ENCODE assay signal across 28 cellular contexts in genomic region chr1:41318135-41318534, GRCh38. TPM values are rescaled to one million over a fixed set of nuclear protein-coding genes. Genes with fewer than 3 reads are reported as not detected.
"Had no signal": no experiment of that assay in that cellular context is flagged by ENCODE, and none has a peak within 500 bp of the region (broad histone marks: within the 10 kb centered on the region; RNA-seq: fewer than 3 reads in every experiment).

No MANE protein-coding gene starts in this region.

- H3K36me3 Mint-ChIP-seq: activated naive CD4-positive, alpha-beta T cell treated with anti-CD3 and anti-CD28 coated beads, Interleukin-2, amount 50 U/mL, for 72 hours; brain; T-cell had no signal

- DNase-seq: activated CD4-positive, alpha-beta memory T cell treated with anti-CD3 and anti-CD28 coated beads, Interleukin-2, amount 10 ng/mL, durations not matched to agents 7 days and 5 days; activated CD4-positive, alpha-beta T cell treated with anti-CD3 and anti-CD28 coated beads, Interleukin-2, amount 10 ng/mL, durations not matched to agents 7 days and 5 days; activated CD4-positive, CD25-positive, alpha-beta regulatory T cell; activated effector memory CD4-positive, alpha-beta T cell treated with anti-CD3 and anti-CD28 coated beads, Interleukin-2, amount 50 U/mL, for 16 hours; activated naive CD4-positive, alpha-beta T cell treated with Interleukin-2 at 50 U/mL for 16 hours; activated naive CD8-positive, alpha-beta T cell treated with anti-CD3 and anti-CD28 coated beads, Interleukin-2, amount 50 U/mL, for 24 hours; activated T-cell treated with anti-CD3 and anti-CD28 coated beads, Interleukin-2, amount 50 U/mL, for 4 hours; amniotic stem cell; KG1; NCI-H1048; NCI-H146; NCI-H187 treated with DMSO at 0.1 percent for 48 hours; NCI-H2171; NCI-H2227 treated with DMSO at 0.1 percent for 48 hours; NCI-H526; NCI-H774; OCI-M1; RPMI8226; T-cell; T-helper 2 cell; T1000 had no signal

- H3K4me3 ChIP-seq: ascending aorta, SK-N-MC had no signal

- H3K4me1 Mint-ChIP-seq: activated CD4-positive, alpha-beta memory T cell treated with anti-CD3 and anti-CD28 coated beads, Interleukin-2, amount 10 ng/mL, durations not matched to agents 7 days and 5 days; activated CD4-positive, alpha-beta T cell treated with anti-CD3 and anti-CD28 coated beads, Interleukin-2, amount 10 ng/mL, durations not matched to agents 7 days and 5 days; activated naive CD8-positive, alpha-beta T cell treated with anti-CD3 and anti-CD28 coated beads, Interleukin-2, amount 50 U/mL, for 24 hours; IgD-negative memory B cell; T-cell had no signal

- H3K9me3 ChIP-seq: ascending aorta had no signal

- H3K9me3 Mint-ChIP-seq: activated CD4-positive, alpha-beta memory T cell treated with anti-CD3 and anti-CD28 coated beads, Interleukin-2, amount 10 ng/mL, durations not matched to agents 7 days and 5 days; activated CD4-positive, alpha-beta T cell treated with anti-CD3 and anti-CD28 coated beads, Interleukin-2, amount 10 ng/mL, durations not matched to agents 7 days and 5 days; activated naive CD4-positive, alpha-beta T cell treated with anti-CD3 and anti-CD28 coated beads, Interleukin-2, amount 50 U/mL, for 72 hours; activated naive CD8-positive, alpha-beta T cell treated with anti-CD3 and anti-CD28 coated beads, Interleukin-2, amount 50 U/mL, for 24 hours; activated T-cell treated with anti-CD3 and anti-CD28 coated beads, Interleukin-2, amount 50 U/mL, for 4 hours; IgD-negative memory B cell; T-cell had no signal

- ATAC-seq: activated naive CD4-positive, alpha-beta T cell treated with anti-CD3 and anti-CD28 coated beads, Interleukin-2, amount 50 U/mL, for 72 hours; activated naive CD8-positive, alpha-beta T cell treated with anti-CD3 and anti-CD28 coated beads, Interleukin-2, amount 50 U/mL, for 24 hours; activated T-cell treated with anti-CD3 and anti-CD28 coated beads, Interleukin-2, amount 50 U/mL, for 4 hours; Panc1; Right ventricle myocardium inferior; T-cell had no signal

- H3K27ac Mint-ChIP-seq: activated CD4-positive, alpha-beta memory T cell treated with anti-CD3 and anti-CD28 coated beads, Interleukin-2, amount 10 ng/mL, durations not matched to agents 7 days and 5 days; activated CD4-positive, alpha-beta T cell treated with anti-CD3 and anti-CD28 coated beads, Interleukin-2, amount 10 ng/mL, durations not matched to agents 7 days and 5 days; activated naive CD8-positive, alpha-beta T cell treated with anti-CD3 and anti-CD28 coated beads, Interleukin-2, amount 50 U/mL, for 24 hours; brain; IgD-negative memory B cell; T-cell had no signal

- H3K27ac ChIP-seq: SK-N-MC had no signal

- H3K27me3 Mint-ChIP-seq: activated CD4-positive, alpha-beta T cell treated with anti-CD3 and anti-CD28 coated beads, Interleukin-2, amount 10 ng/mL, durations not matched to agents 7 days and 5 days; activated naive CD8-positive, alpha-beta T cell treated with anti-CD3 and anti-CD28 coated beads, Interleukin-2, amount 50 U/mL, for 24 hours; brain had no signal

- H3K4me3 Mint-ChIP-seq: activated CD4-positive, alpha-beta memory T cell treated with anti-CD3 and anti-CD28 coated beads, Interleukin-2, amount 10 ng/mL, durations not matched to agents 7 days and 5 days; activated CD4-positive, alpha-beta T cell treated with anti-CD3 and anti-CD28 coated beads, Interleukin-2, amount 10 ng/mL, durations not matched to agents 7 days and 5 days; activated naive CD8-positive, alpha-beta T cell treated with anti-CD3 and anti-CD28 coated beads, Interleukin-2, amount 50 U/mL, for 24 hours; activated T-cell treated with anti-CD3 and anti-CD28 coated beads, Interleukin-2, amount 50 U/mL, for 4 hours; brain; IgD-negative memory B cell; T-cell had no signal

- H3K36me3 ChIP-seq: ascending aorta had no signal

- H3K27me3 ChIP-seq: ascending aorta had no signal

RNA-seq across cellular contexts. Expression of gene FOXO6, which starts 43.1 kb away (rescaled TPM):
- total RNA-seq: activated CD4-positive, alpha-beta T cell treated with anti-CD3 and anti-CD28 coated beads, Interleukin-2, amount 10 ng/mL, durations not matched to agents 7 days and 5 days had no signal
- polyA plus RNA-seq: IgD-negative memory B cell had no signal
